13 cellular contexts compared by ENCODE assay signal in genomic region chr3:143595456-143596077, GRCh38.
DNase-seq lines count a peak whose midpoint lies in the region; ATAC-seq and TF ChIP-seq lines count a peak whose summit lies in the region.
"Had no signal": no experiment of that assay in that cellular context is flagged by ENCODE, and none has a peak within 500 bp of the region (broad histone marks: within the 10 kb centered on the region; RNA-seq: fewer than 3 reads in every experiment).

No MANE protein-coding gene starts in this region.

- H3K4me1 Mint-ChIP-seq in CD14-positive monocyte = peaks cover 22% of the 10 kb centered on the region
- H3K4me1 Mint-ChIP-seq in progenitor cell of endocrine pancreas (ENCODE audit: low read depth) = peaks cover 7% of the 10 kb centered on the region

- H3K36me3 Mint-ChIP-seq in CD14-positive monocyte (peaks cover 7 to 16% of the 10 kb centered on the region in 2 donors), progenitor cell of endocrine pancreas (ENCODE audit: insufficient read depth) (no peaks in the 10 kb centered on the region)
- H3K36me3 Mint-ChIP-seq: type B pancreatic cell had no signal

- DNase-seq in CD14-positive monocyte (ENCODE audit: low spot score) (no peak), NAMALWA (ENCODE audit: low spot score) (peak; percentile 56), omental fat pad (ENCODE audit: low spot score) (no peak), progenitor cell of endocrine pancreas (ENCODE audit: low spot score, unreplicated experiment) (no peak), DMS 273 (lab: John Stamatoyannopoulos, UW; ENCODE audit: unreplicated experiment) (no peak), T-helper 1 cell (no peak)
- DNase-seq: cerebellar nuclear complex; heart left ventricle; stimulated activated CD4-positive, alpha-beta T cell treated with anti-CD3 and anti-CD28 coated beads, Interleukin-1b, Interleukin-23, amount 100 ng/mL, for 48 hours had no signal

- TF ChIP-seq CTCF in CD14-positive monocyte (IDR thresholded peaks at IDR 0.05) (no peak), omental fat pad (IDR thresholded peaks at IDR 0.05) (no peak), progenitor cell of endocrine pancreas (IDR thresholded peaks at IDR 0.05; ENCODE audit: unreplicated experiment) (no peak)

- ATAC-seq in GM19397 (IDR thresholded peaks at IDR 0.05; ENCODE audit: unreplicated experiment) (peak; percentile 93), HG02970 (IDR thresholded peaks at IDR 0.05; ENCODE audit: low FRiP score, unreplicated experiment) (peak; percentile 78), omental fat pad (ENCODE audit: low FRiP score) (no peak)
- ATAC-seq: heart left ventricle, Right ventricle myocardium inferior had no signal

- intact Hi-C loops in CD14-positive monocyte (cut with micrococcal nuclease) = no loop called here

- H3K9me3 Mint-ChIP-seq in CD14-positive monocyte (no peaks in the 10 kb centered on the region), progenitor cell of endocrine pancreas (ENCODE audit: low read depth) (no peaks in the 10 kb centered on the region)
- H3K9me3 Mint-ChIP-seq: type B pancreatic cell had no signal

- peaks cover 0 to 2% (median 0%) of the 10 kb centered on the region in 3 donors for H3K27me3 Mint-ChIP-seq in CD14-positive monocyte (ENCODE audit: low read depth in 3 of 3)
- H3K27me3 Mint-ChIP-seq in progenitor cell of endocrine pancreas = no peaks in the 10 kb centered on the region

- H3K27ac Mint-ChIP-seq in CD14-positive monocyte (peak overlapping the region in 4 of 7 donors; percentile 29 to 78 (median 50)), progenitor cell of endocrine pancreas (no peak overlapping the region)
- H3K27ac Mint-ChIP-seq: type B pancreatic cell had no signal

- H3K4me3 Mint-ChIP-seq in CD14-positive monocyte (peak overlapping the region in 1 of 2 donors; percentile 3), progenitor cell of endocrine pancreas (ENCODE audit: low read depth) (no peak overlapping the region)
- H3K4me3 Mint-ChIP-seq: type B pancreatic cell had no signal
